In the genomic region with DNA sequence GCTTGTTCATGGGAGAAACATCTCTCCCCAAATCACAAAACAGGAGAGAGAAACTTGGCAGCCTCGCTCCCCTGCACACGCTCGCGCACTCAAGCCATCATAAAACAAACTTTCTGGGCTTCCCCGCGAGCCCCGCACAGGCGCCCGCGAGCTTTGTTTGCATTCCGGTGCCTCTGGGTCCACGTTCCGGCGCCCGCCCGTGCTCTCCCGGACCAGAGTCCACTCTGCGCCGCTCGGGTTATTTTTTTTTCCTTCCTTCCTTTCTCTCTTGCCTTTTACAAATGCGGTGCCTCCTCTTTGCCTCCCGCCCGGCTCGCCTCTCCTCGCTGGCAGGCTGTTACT, we compare ENCODE assay signal across 8 cellular contexts. TPM values are rescaled to one million over a fixed set of nuclear protein-coding genes. Genes with fewer than 3 reads are reported as not detected.
DNase-seq lines count a peak whose midpoint lies in the region; ATAC-seq, FAIRE-seq and TF ChIP-seq lines count a peak whose summit lies in the region.

No MANE protein-coding gene starts in this region.

- peaks cover 35% of the 10 kb centered on the region for H3K4me1 ChIP-seq in BLaER1
- H3K4me1 ChIP-seq in H1 (replicated peaks in 1 of 4; ENCODE audit: control insufficient read depth in 3 of 4, insufficient read depth in 4 of 4, low read length in 3 of 4) = peaks cover 12 to 24% (median 18%) of the 10 kb centered on the region in 4 experiments

- H2AK5ac ChIP-seq in H1 (ENCODE audit: low read depth, low read length) = no peak overlapping the region

- no peak overlapping the region for H3K56ac ChIP-seq in H1 (replicated peaks; ENCODE audit: insufficient read length, low read depth, low read length)

- H3K9ac ChIP-seq in BLaER1 (peak overlapping the region; percentile 88), H1 (replicated peaks in 1 of 4; ENCODE audit: extremely low read depth in 1 of 4, low read depth in 3 of 4, low read length in 3 of 4) (peak overlapping the region; percentile 64 to 91 (median 66))

- no peak for DNase-seq in LNCaP clone FGC (ENCODE audit: low read depth)
- DNase-seq in H1 (ENCODE audit: low read depth in 1 of 2, low spot score in 2 of 2) = peak in 1 of 2 experiments; percentile 54
- DNase-seq in NCI-H446 treated with DMSO at 0.1 percent for 48 hours (lab: John Stamatoyannopoulos, UW) = no peak
- DNase-seq in NK-92 treated with Interleukin-12 subunit alpha and Interleukin-12 subunit beta, amount 100 ng/mL, for 24 hours (lab: John Stamatoyannopoulos, UW) = no peak
- no peak for DNase-seq in effector CD8-positive, alpha-beta T cell (lab: John Stamatoyannopoulos, UW)

- H3K14ac ChIP-seq in H1 (ENCODE audit: insufficient read length) = no peak overlapping the region

- no peak overlapping the region for H2BK20ac ChIP-seq in H1 (ENCODE audit: low read length)

- H3K4me2 ChIP-seq in BLaER1 (peak overlapping the region; percentile 90), H1 (ENCODE audit: insufficient read depth in 1 of 2, low read depth in 2 of 2, low read length in 2 of 2) (peak overlapping the region; percentile 93 to 97)

- H2BK5ac ChIP-seq in H1 (ENCODE audit: low read depth, low read length) = peak overlapping the region; percentile 71; the same call in 1 of the 2 replicates

- H3K23me2 ChIP-seq in H1 (ENCODE audit: low read depth, low read length) = peaks cover 16% of the 10 kb centered on the region

- H3K9me3 ChIP-seq in BLaER1 = no peaks in the 10 kb centered on the region
- H3K9me3 ChIP-seq in H1 (ENCODE audit: insufficient read depth in 2 of 2, low read depth in 1 of 2, low read length in 1 of 2) = no peaks in the 10 kb centered on the region

- no peaks in the 10 kb centered on the region for H3K9me3 Mint-ChIP-seq in nephron

- no peak overlapping the region for H2BK120ac ChIP-seq in H1 (replicated peaks; ENCODE audit: low read depth, low read length)

- POLR2A ChIA-PET in H1 (lab: Charles Lee; ENCODE audit: partially characterized antibody) = interaction anchor here (0.6 to 2.2 kb wide), 15 partner anchors 10 to 551 kb away, joined by 3 to 9 read pairs (median 4); no protein-coding TSS in a partner anchor

- no peak overlapping the region for H2AFZ ChIP-seq in H1 (ENCODE audit: low read length)

- peaks cover 14% of the 10 kb centered on the region; the same call in 1 of the 2 replicates for H4K20me1 ChIP-seq in BLaER1
- H4K20me1 ChIP-seq in H1 (replicated peaks in 1 of 2; ENCODE audit: control insufficient read depth in 1 of 2, insufficient read depth in 2 of 2, low read length in 2 of 2) = peaks cover 2 to 3% of the 10 kb centered on the region in 2 experiments

- peaks cover 36% of the 10 kb centered on the region for H3K4me1 Mint-ChIP-seq in nephron

- H3K4me3 ChIP-seq in BLaER1 = peak overlapping the region; percentile 83
- H3K4me3 ChIP-seq in LNCaP clone FGC (ENCODE audit: low read depth, low read length) = peak overlapping the region; percentile 94
- peak overlapping the region; percentile 73 to 93 (median 82) for H3K4me3 ChIP-seq in H1 (ENCODE audit: extremely low read depth in 1 of 4, insufficient read depth in 2 of 4, low read depth in 3 of 4, low read length in 4 of 4)

- no peak for TF ChIP-seq RAD21 in H1 (IDR thresholded peaks at IDR 0.05 in 1 of 2, conservative IDR thresholded peaks at IDR 0.05 in 1 of 2; ENCODE audit: low read depth in 2 of 2, low read length in 2 of 2)

- 2% methylated on average over 20 of the region's 25 CpGs; no CpG with 5 or more reads in 1 of the 2 experiments for WGBS in H1 (ENCODE audit: extremely low coverage in 1 of 2, insufficient coverage in 1 of 2, insufficient read length in 1 of 2, insufficient replicate concordance in 2 of 2, low coverage in 1 of 2, low lambda C conversion rate in 2 of 2, missing lambda C conversion rate in 1 of 2), 2 experiments

- peak overlapping the region; percentile 92 to 96 (median 94) for H3K27ac Mint-ChIP-seq in nephron

- peaks cover 0 to 49% of the 10 kb centered on the region in 2 experiments; a peak in 3 of 4 replicates for H3K79me2 ChIP-seq in H1 (ENCODE audit: control insufficient read depth in 1 of 2, insufficient read depth in 2 of 2, low read length in 2 of 2)

- H2BK15ac ChIP-seq in H1 (ENCODE audit: low read length) = no peak overlapping the region

- H4K91ac ChIP-seq in H1 (replicated peaks; ENCODE audit: insufficient read length, low read length) = no peak overlapping the region

- TF ChIP-seq POLR2A in H1 (IDR thresholded peaks at IDR 0.05; ENCODE audit: control extremely low read depth in 1 of 2, low read depth in 2 of 2, low read length in 2 of 2) = no peak

- peaks cover 22% of the 10 kb centered on the region for H3K27me3 Mint-ChIP-seq in nephron (ENCODE audit: low read depth)

- peaks cover 4% of the 10 kb centered on the region; the same call in 1 of the 2 replicates for H3K79me1 ChIP-seq in H1 (ENCODE audit: low read depth, low read length)

- FAIRE-seq in H1 (lab: Jason Lieb, UNC) = no peak

- peak overlapping the region; percentile 80; the same call in 1 of the 2 replicates for H2BK12ac ChIP-seq in H1 (ENCODE audit: low read depth, low read length)

- CTCF ChIA-PET in H1 (lab: Charles Lee; ENCODE audit: partially characterized antibody) = interaction anchor here (0.7 to 2.6 kb wide), 6 partner anchors 11 to 118 kb away, joined by 3 to 16 read pairs (median 6); no protein-coding TSS in a partner anchor

- H3K36me3 ChIP-seq in BLaER1 (no peaks in the 10 kb centered on the region), H1 (ENCODE audit: control insufficient read depth in 2 of 4, insufficient read depth in 4 of 4, low read length in 3 of 4) (peaks cover 0 to 3% (median 0%) of the 10 kb centered on the region in 4 experiments; a peak in 1 of 8 replicates)

- H3K36me3 Mint-ChIP-seq in nephron (ENCODE audit: low read depth) = no peaks in the 10 kb centered on the region

- H3K18ac ChIP-seq in H1 (ENCODE audit: extremely low read depth, low read length) = peak overlapping the region; percentile 86

- no peak overlapping the region for H3K23ac ChIP-seq in H1 (ENCODE audit: insufficient read length)

- H4K8ac ChIP-seq in H1 (ENCODE audit: extremely low read depth, insufficient read depth, low read length) = peak overlapping the region; percentile 95; the same call in 1 of the 2 replicates

- no peak for TF ChIP-seq EP300 in H1 (IDR thresholded peaks at IDR 0.05; ENCODE audit: borderline replicate concordance in 1 of 2, low read depth in 2 of 2, low read length in 2 of 2)

- H4K5ac ChIP-seq in H1 (ENCODE audit: insufficient read length, low read depth, low read length) = peak overlapping the region; percentile 67

- peak overlapping the region; percentile 79 for H3K27ac ChIP-seq in BLaER1
- H3K27ac ChIP-seq in H1 (ENCODE audit: low read depth, low read length) = no peak overlapping the region; the same call in 1 of the 2 replicates

- TF ChIP-seq CTCF in LNCaP clone FGC (IDR thresholded peaks at IDR 0.05; ENCODE audit: control insufficient read depth, extremely low read depth, insufficient read depth) (no peak), H1 (IDR thresholded peaks at IDR 0.05; ENCODE audit: control extremely low read depth in 1 of 3, insufficient read depth in 1 of 3, low read depth in 1 of 3, low read length in 3 of 3) (no peak), nephron (IDR thresholded peaks at IDR 0.05; ENCODE audit: unreplicated experiment in 3 of 3) (no peak)

- ATAC-seq in GM21576 (IDR thresholded peaks at IDR 0.05; ENCODE audit: unreplicated experiment) = peak; percentile 13

- H3K27me3 ChIP-seq in BLaER1 = peaks cover 8% of the 10 kb centered on the region
- H3K27me3 ChIP-seq in H1 (replicated peaks in 1 of 4; ENCODE audit: control insufficient read depth in 3 of 4, extremely low read depth in 1 of 4, insufficient read depth in 3 of 4, low read length in 3 of 4) = no peaks in the 10 kb centered on the region

- H3K4ac ChIP-seq in H1 (replicated peaks; ENCODE audit: insufficient read length, low read depth, low read length) = no peak overlapping the region

- H3K4me3 Mint-ChIP-seq in nephron = peak overlapping the region; percentile 95 to 99 (median 99)

TF ChIP-seq in H1, 55 proteins besides CTCF, POLR2A, EP300 and RAD21:
- 0 out of 2 replicates have a peak, but pooled peaks have one; percentile 13 for TF ChIP-seq SUZ12 (IDR thresholded peaks at IDR 0.05; ENCODE audit: low read length)
- TF ChIP-seq TAF7 (optimal IDR thresholded peaks at IDR 0.05; ENCODE audit: borderline replicate concordance, low read depth, low read length) = no peak
- peak; percentile 36 for TF ChIP-seq KDM4A (IDR thresholded peaks at IDR 0.05; ENCODE audit: low read depth, low read length, severe bottlenecking)
- peak; percentile 61 for TF ChIP-seq ASH2L (IDR thresholded peaks at IDR 0.05; ENCODE audit: low read length)

RNA-seq across cellular contexts. Expression of gene MAGI1, which starts 0.4 kb away (rescaled TPM):
- 77.9 and 78.0 TPM in 2 replicates for total RNA-seq in H1 (2021; fragmentation: NEBNext Ultra II Directional; extraction: Animal tissue kit (Norgen Biotek cat#: 25700))
- 19.8 and 27.4 TPM in 2 replicates for polyA plus RNA-seq in H1 (2011; rRNA removed)
- 35.7 TPM for polyA plus RNA-seq in H1 (2011; cell fraction: cytosol; rRNA removed)
- 52.0 TPM for polyA plus RNA-seq in H1 (2011; cell fraction: nucleus; rRNA removed)
- 36.7 to 49.8 TPM (median 41.1 TPM) in 4 replicates for polyA plus RNA-seq in H1 (2012, experiment 1 of 2)
- polyA plus RNA-seq in H1 (2012, experiment 2 of 2) = 1.9 TPM
- polyA plus RNA-seq in H1 (2013, experiment 1 of 2) = 28.1 TPM
- polyA plus RNA-seq in H1 (2013, experiment 2 of 2) = 28.5 TPM
- polyA minus RNA-seq in H1 (2011; rRNA and poly(A)+ RNA removed) = 127 and 157 TPM in 2 replicates
- polyA minus RNA-seq in H1 (2011; cell fraction: cytosol; rRNA and poly(A)+ RNA removed) = 60.6 TPM
- 129 TPM for polyA minus RNA-seq in H1 (2011; cell fraction: nucleus; rRNA and poly(A)+ RNA removed)
